In genomic region chr7:39013049-39013939, GRCh38 we compare ENCODE assay signal across 8 cellular contexts. TPM values are rescaled to one million over a fixed set of nuclear protein-coding genes. Genes with fewer than 3 reads are reported as not detected.
"Had no signal": no experiment of that assay in that cellular context is flagged by ENCODE, and none has a peak within 500 bp of the region (broad histone marks: within the 10 kb centered on the region; RNA-seq: fewer than 3 reads in every experiment).

No MANE protein-coding gene starts in this region.

RNA-seq across cellular contexts. Expression of gene POU6F2, which starts 35.6 kb away (rescaled TPM):
- total RNA-seq: activated naive CD4-positive, alpha-beta T cell treated with anti-CD3 and anti-CD28 coated beads for 36 hours; activated T-cell treated with anti-CD3 and anti-CD28 coated beads, Interleukin-2, amount 50 U/mL, for 4 hours; gastrocnemius medialis; lower lobe of right lung; osteoblast; psoas muscle; skeletal muscle tissue had no signal
- polyA plus RNA-seq: keratinocyte had no signal
